In genomic region chr4:16764622-16765021, GRCh38 we compare ENCODE assay signal across 12 cellular contexts.
DNase-seq lines count a peak whose midpoint lies in the region; ATAC-seq and TF ChIP-seq lines count a peak whose summit lies in the region.
"Had no signal": no experiment of that assay in that cellular context is flagged by ENCODE, and none has a peak within 500 bp of the region (broad histone marks: within the 10 kb centered on the region; RNA-seq: fewer than 3 reads in every experiment).

No MANE protein-coding gene starts in this region.

- H3K4me3 Mint-ChIP-seq in nephron progenitor cell, result no peak overlapping the region
- H3K4me3 Mint-ChIP-seq: activated naive CD8-positive, alpha-beta T cell treated with anti-CD3 and anti-CD28 coated beads, Interleukin-2, amount 10 ng/mL, durations not matched to agents 7 days and 5 days; stimulated activated memory B cell treated with anti-CD40 and anti-IgM and Interleukin-4, amounts not matched to agents 10 μg/mL and 1 μg/mL and 100 μg/mL, for 72 hours had no signal

- H3K4me1 ChIP-seq in fibroblast of lung (ENCODE audit: control insufficient read depth, extremely low read depth, insufficient read depth, low read length), result no peaks in the 10 kb centered on the region

- H3K9ac ChIP-seq in fibroblast of lung (ENCODE audit: insufficient read depth, low read length), result no peak overlapping the region

- H3K36me3 ChIP-seq in GM06990 (ENCODE audit: control insufficient read depth, insufficient read depth, low read length) (no peaks in the 10 kb centered on the region), fibroblast of lung (ENCODE audit: control insufficient read depth, insufficient read depth, low read length) (no peaks in the 10 kb centered on the region)

- no peaks in the 10 kb centered on the region for H3K79me2 ChIP-seq in fibroblast of lung (ENCODE audit: control insufficient read depth, insufficient read depth, low read length)

- H3K27ac Mint-ChIP-seq in nephron progenitor cell, result no peak overlapping the region
- H3K27ac Mint-ChIP-seq: activated naive CD8-positive, alpha-beta T cell treated with anti-CD3 and anti-CD28 coated beads, Interleukin-2, amount 10 ng/mL, durations not matched to agents 7 days and 5 days; stimulated activated memory B cell treated with anti-CD40 and anti-IgM and Interleukin-4, amounts not matched to agents 10 μg/mL and 1 μg/mL and 100 μg/mL, for 72 hours had no signal

- no peaks in the 10 kb centered on the region for H3K36me3 Mint-ChIP-seq in nephron progenitor cell (ENCODE audit: low read depth)
- H3K36me3 Mint-ChIP-seq: activated naive CD8-positive, alpha-beta T cell treated with anti-CD3 and anti-CD28 coated beads, Interleukin-2, amount 10 ng/mL, durations not matched to agents 7 days and 5 days; stimulated activated memory B cell treated with anti-CD40 and anti-IgM and Interleukin-4, amounts not matched to agents 10 μg/mL and 1 μg/mL and 100 μg/mL, for 72 hours had no signal

- H2AFZ ChIP-seq in fibroblast of lung (ENCODE audit: low read length), result no peak overlapping the region

- H3K27ac ChIP-seq in RWPE1 (no peak overlapping the region), fibroblast of lung (ENCODE audit: insufficient read depth, low read length) (no peak overlapping the region)

- POLR2A ChIA-PET in RWPE1 (lab: Yijun Ruan, JAX; ENCODE audit: low non-redundant PET), result no interaction called here

- CTCF ChIA-PET in RWPE1 (lab: Yijun Ruan, JAX), result interaction anchor here (0.6 kb wide), 1 partner anchor 12 kb away, joined by 5 read pairs; no protein-coding TSS in a partner anchor

- H4K20me1 ChIP-seq in fibroblast of lung (ENCODE audit: control insufficient read depth, extremely low read depth, insufficient read depth, low read length), result no peaks in the 10 kb centered on the region

- ATAC-seq in GM21528 (IDR thresholded peaks at IDR 0.05; ENCODE audit: low FRiP score, unreplicated experiment), result no peak
- ATAC-seq in HG02623 (IDR thresholded peaks at IDR 0.05; ENCODE audit: unreplicated experiment), result no peak
- ATAC-seq: stimulated activated memory B cell treated with anti-CD40 and anti-IgM and Interleukin-4, amounts not matched to agents 10 μg/mL and 1 μg/mL and 100 μg/mL, for 72 hours had no signal

- no peak overlapping the region for H3K4me3 ChIP-seq in GM06990 (replicated peaks; ENCODE audit: low read depth, low read length)
- no peak overlapping the region for H3K4me3 ChIP-seq in fibroblast of lung (replicated peaks in 1 of 4; ENCODE audit: control extremely low read depth in 1 of 4, insufficient read depth in 1 of 4, low read depth in 3 of 4, low read length in 4 of 4)

- DNase-seq in GM06990 (ENCODE audit: extremely low read depth, insufficient read length) (no peak), RWPE1 (ENCODE audit: low spot score) (no peak), fibroblast of lung (ENCODE audit: low read depth in 2 of 2) (peak in 1 of 2 donors; percentile 52), nephron progenitor cell (no peak), dedifferentiated amniotic fluid mesenchymal stem cell (ENCODE audit: extremely low spot score) (no peak)
- DNase-seq in stimulated activated CD4-positive, alpha-beta T cell treated with anti-CD3 and anti-CD28 coated beads, Interleukin-4, amount 100 ng/mL, for 4 hours, result no peak
- DNase-seq: activated naive CD8-positive, alpha-beta T cell treated with anti-CD3 and anti-CD28 coated beads, Interleukin-2, amount 10 ng/mL, durations not matched to agents 7 days and 5 days; NCI-H69; T-helper 1 cell had no signal

- H3K27me3 ChIP-seq in GM06990 (replicated peaks; ENCODE audit: control insufficient read depth, insufficient read depth, low read length), result no peaks in the 10 kb centered on the region
- no peaks in the 10 kb centered on the region for H3K27me3 ChIP-seq in fibroblast of lung (ENCODE audit: control insufficient read depth, insufficient read depth, low read length)

- H3K4me1 Mint-ChIP-seq in nephron progenitor cell, result peaks cover 38% of the 10 kb centered on the region
- H3K4me1 Mint-ChIP-seq: activated naive CD8-positive, alpha-beta T cell treated with anti-CD3 and anti-CD28 coated beads, Interleukin-2, amount 10 ng/mL, durations not matched to agents 7 days and 5 days; stimulated activated memory B cell treated with anti-CD40 and anti-IgM and Interleukin-4, amounts not matched to agents 10 μg/mL and 1 μg/mL and 100 μg/mL, for 72 hours had no signal

- H3K9me3 ChIP-seq in fibroblast of lung (ENCODE audit: control insufficient read depth, insufficient read depth, low read depth, low read length), result no peaks in the 10 kb centered on the region

- peaks cover 2% of the 10 kb centered on the region for H3K27me3 Mint-ChIP-seq in nephron progenitor cell (ENCODE audit: low read depth, poor library complexity)
- H3K27me3 Mint-ChIP-seq: activated naive CD8-positive, alpha-beta T cell treated with anti-CD3 and anti-CD28 coated beads, Interleukin-2, amount 10 ng/mL, durations not matched to agents 7 days and 5 days; stimulated activated memory B cell treated with anti-CD40 and anti-IgM and Interleukin-4, amounts not matched to agents 10 μg/mL and 1 μg/mL and 100 μg/mL, for 72 hours had no signal

- TF ChIP-seq CTCF in GM06990 (IDR thresholded peaks at IDR 0.05; ENCODE audit: insufficient read depth, low read length, poor library complexity, severe bottlenecking) (peak; percentile 13), RWPE1 (conservative IDR thresholded peaks at IDR 0.05; ENCODE audit: low read depth) (0 out of 2 replicates have a peak, but pooled peaks have one; percentile 5), fibroblast of lung (conservative IDR thresholded peaks at IDR 0.05 in 1 of 2, IDR thresholded peaks at IDR 0.05 in 1 of 2; ENCODE audit: low read depth in 1 of 2, low read length in 2 of 2) (peak; percentile 28 to 49), nephron progenitor cell (IDR thresholded peaks at IDR 0.05) (peak; percentile 12)

- H3K4me2 ChIP-seq in fibroblast of lung (ENCODE audit: extremely low read depth, insufficient read depth, low read length), result no peak overlapping the region

- H3K9me3 Mint-ChIP-seq in nephron progenitor cell, result no peaks in the 10 kb centered on the region
- H3K9me3 Mint-ChIP-seq: activated naive CD8-positive, alpha-beta T cell treated with anti-CD3 and anti-CD28 coated beads, Interleukin-2, amount 10 ng/mL, durations not matched to agents 7 days and 5 days had no signal
